In the genomic region with DNA sequence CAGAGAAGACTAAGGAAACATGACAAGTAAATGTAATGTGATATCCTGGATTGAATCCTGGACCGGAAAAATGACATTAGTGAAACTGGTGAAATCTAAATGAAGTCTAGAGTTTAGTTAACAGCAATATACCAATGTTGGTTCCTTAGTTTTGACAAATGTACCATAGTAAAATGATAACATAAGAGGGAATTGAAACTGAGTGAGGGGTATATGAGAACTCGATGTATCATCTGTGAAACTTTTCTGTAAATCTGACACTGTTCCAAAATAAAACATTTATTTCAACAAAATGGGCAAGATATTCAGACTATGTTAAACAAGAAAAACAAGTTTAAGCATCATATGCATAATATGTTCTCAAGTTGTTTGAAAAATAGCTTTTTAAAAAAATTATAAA, we compare ENCODE assay signal across 16 cellular contexts.
DNase-seq lines count a peak whose midpoint lies in the region; ATAC-seq, FAIRE-seq and TF ChIP-seq lines count a peak whose summit lies in the region.
"Had no signal": no experiment of that assay in that cellular context is flagged by ENCODE, and none has a peak within 500 bp of the region (broad histone marks: within the 10 kb centered on the region; RNA-seq: fewer than 3 reads in every experiment).

No MANE protein-coding gene starts in this region.

- POLR2A ChIA-PET in K562 (lab: Yijun Ruan, JAX) = no interaction called here

- peak; percentile 69 for FAIRE-seq in GM18507 (lab: Jason Lieb, UNC)
- peak; percentile 32 for FAIRE-seq in K562 (lab: Jason Lieb, UNC)

- ATAC-seq in K562 (no peak), HG03025 (IDR thresholded peaks at IDR 0.05; ENCODE audit: low FRiP score, unreplicated experiment) (no peak), GM19455 (IDR thresholded peaks at IDR 0.05; ENCODE audit: unreplicated experiment) (no peak)

- CTCF ChIA-PET in K562 (lab: Yijun Ruan, JAX; ENCODE audit: low intra/inter-chr PET ratio) = interaction anchor here (2.1 kb wide), 1 partner anchor 157 kb away, joined by 6 read pairs; no protein-coding TSS in a partner anchor

- H3K36me3 ChIP-seq in Karpas-422 (ENCODE audit: insufficient read depth, low read length) = peaks cover 9% of the 10 kb centered on the region; the same call in 1 of the 2 replicates
- H3K36me3 ChIP-seq in K562 (ENCODE audit: control insufficient read depth, insufficient read depth, low read length) = peaks cover 29% of the 10 kb centered on the region

- no peak overlapping the region for H3K4me3 ChIP-seq in Karpas-422 (ENCODE audit: low read length)
- no peak overlapping the region for H3K4me3 ChIP-seq in K562
- H3K4me3 ChIP-seq: GM23248 had no signal

- no peak for TF ChIP-seq EP300 in K562 (IDR thresholded peaks at IDR 0.05; ENCODE audit: low read length)

- TF ChIP-seq POLR2A in K562 (conservative IDR thresholded peaks at IDR 0.05) = no peak

- H3K79me2 ChIP-seq in Karpas-422 (ENCODE audit: low read length) = peaks cover 93% of the 10 kb centered on the region
- peaks cover 70% of the 10 kb centered on the region for H3K79me2 ChIP-seq in K562 (ENCODE audit: control insufficient read depth, insufficient read depth, low read length)

- in situ Hi-C loops in K562 (cut with MboI) = no loop called here

- BruUV-seq in K562 (replicated peaks; lab: Mats Ljungman, UMichigan) = no TSS peak

- H3K9ac ChIP-seq in Karpas-422 (ENCODE audit: low read length) = no peak overlapping the region
- no peak overlapping the region for H3K9ac ChIP-seq in K562 (ENCODE audit: insufficient read depth in 1 of 2, low read depth in 2 of 2, low read length in 2 of 2)
- H3K9ac ChIP-seq: GM23248 had no signal

- H3K27me3 ChIP-seq in Karpas-422 (ENCODE audit: low read length) (no peaks in the 10 kb centered on the region), K562 (ENCODE audit: control insufficient read depth in 2 of 2, insufficient read depth in 2 of 2, low read length in 2 of 2) (no peaks in the 10 kb centered on the region)

- 98% methylated on average over 2 of the region's 2 CpGs for WGBS in K562 (ENCODE audit: insufficient coverage, low coverage, missing lambda C conversion rate)

- H3K9me2 ChIP-seq in Karpas-422 (replicated peaks; ENCODE audit: insufficient read depth, low read length) = no peaks in the 10 kb centered on the region

- H4K20me1 ChIP-seq in Karpas-422 (ENCODE audit: insufficient read depth, low read depth, low read length) (no peaks in the 10 kb centered on the region), K562 (replicated peaks; ENCODE audit: control insufficient read depth, insufficient read depth, low read length) (peaks cover 7% of the 10 kb centered on the region)

- H3K27ac ChIP-seq in Karpas-422 (ENCODE audit: low read length) (peak overlapping the region; percentile 18; the same call in 1 of the 2 replicates), K562 (ENCODE audit: extremely low read depth, low read depth, low read length) (no peak overlapping the region)
- H3K27ac ChIP-seq: GM23248, HL-60 had no signal

- intact Hi-C loops in K562 (cut with micrococcal nuclease) = no loop called here

- H3K9me1 ChIP-seq in K562 (ENCODE audit: control insufficient read depth, insufficient read depth, low read length) = no peaks in the 10 kb centered on the region

- no peak for TF ChIP-seq RAD21 in K562 (CRISPR knock-in tag; conservative IDR thresholded peaks at IDR 0.05 in 1 of 2, IDR thresholded peaks at IDR 0.05 in 1 of 2)

- no peak overlapping the region for H2AFZ ChIP-seq in Karpas-422 (ENCODE audit: low read length)
- no peak overlapping the region for H2AFZ ChIP-seq in K562 (ENCODE audit: low read depth, low read length)
- H2AFZ ChIP-seq: GM23248 had no signal

- H3K9me3 ChIP-seq in Karpas-422 (ENCODE audit: low read length) (no peaks in the 10 kb centered on the region), K562 (replicated peaks; ENCODE audit: control insufficient read depth, insufficient read depth, low read depth, low read length) (no peaks in the 10 kb centered on the region)

- H3K4me2 ChIP-seq in Karpas-422 (ENCODE audit: low read depth, low read length, poor library complexity, severe bottlenecking) (no peak overlapping the region), K562 (ENCODE audit: insufficient read depth, low read length) (no peak overlapping the region)

- TF ChIP-seq CTCF in K562 (IDR thresholded peaks at IDR 0.05 in 2 of 3, conservative IDR thresholded peaks at IDR 0.05 in 1 of 3; ENCODE audit: insufficient read depth in 2 of 3, low read depth in 1 of 3, low read length in 3 of 3) = no peak

- peaks cover 16% of the 10 kb centered on the region for H3K4me1 ChIP-seq in Karpas-422 (ENCODE audit: low read length)
- H3K4me1 ChIP-seq in K562 (replicated peaks in 1 of 2; ENCODE audit: control insufficient read depth in 2 of 2, insufficient read depth in 2 of 2, low read length in 2 of 2) = peaks cover 0 to 9% of the 10 kb centered on the region in 2 experiments; a peak in 2 of 5 replicates

- DNase-seq in GM18507 (ENCODE audit: extremely low spot score, insufficient read length, low read depth) (no peak), Karpas-422 (no peak), K562 (ENCODE audit: extremely low read depth in 1 of 4, low spot score in 3 of 4) (no peak), anterior cingulate cortex (lab: John Stamatoyannopoulos, UW) (no peak)
- DNase-seq: C1 segment of cervical spinal cord; CD4-positive, CD25-positive, alpha-beta regulatory T cell; CD8-positive, alpha-beta memory T cell; COR-L47; DMS153; DMS79; GDM1; GM23248; HCEC 1CT had no signal

TF ChIP-seq in K562, 482 proteins besides CTCF, POLR2A, EP300 and RAD21 (continues in another document):
- TF ChIP-seq KAT7 (CRISPR knock-in tag; IDR thresholded peaks at IDR 0.05; ENCODE audit: borderline replicate concordance) (no peak), CSDE1 (IDR thresholded peaks at IDR 0.05) (no peak), SMAD4 (CRISPR knock-in tag; conservative IDR thresholded peaks at IDR 0.05) (no peak), MYC (IDR thresholded peaks at IDR 0.05; ENCODE audit: low read depth, low read length) (no peak), MYC (CRISPR knock-in tag; IDR thresholded peaks at IDR 0.05; ENCODE audit: borderline replicate concordance, low read depth) (no peak), NEUROD1 (IDR thresholded peaks at IDR 0.05; ENCODE audit: borderline replicate concordance, low read depth, low read length, partially characterized antibody) (no peak), FOXJ3 (CRISPR knock-in tag; IDR thresholded peaks at IDR 0.05) (no peak), ZC3H11A (IDR thresholded peaks at IDR 0.05; ENCODE audit: low read depth, low read length) (no peak)
- TF ChIP-seq, protein P1, sequence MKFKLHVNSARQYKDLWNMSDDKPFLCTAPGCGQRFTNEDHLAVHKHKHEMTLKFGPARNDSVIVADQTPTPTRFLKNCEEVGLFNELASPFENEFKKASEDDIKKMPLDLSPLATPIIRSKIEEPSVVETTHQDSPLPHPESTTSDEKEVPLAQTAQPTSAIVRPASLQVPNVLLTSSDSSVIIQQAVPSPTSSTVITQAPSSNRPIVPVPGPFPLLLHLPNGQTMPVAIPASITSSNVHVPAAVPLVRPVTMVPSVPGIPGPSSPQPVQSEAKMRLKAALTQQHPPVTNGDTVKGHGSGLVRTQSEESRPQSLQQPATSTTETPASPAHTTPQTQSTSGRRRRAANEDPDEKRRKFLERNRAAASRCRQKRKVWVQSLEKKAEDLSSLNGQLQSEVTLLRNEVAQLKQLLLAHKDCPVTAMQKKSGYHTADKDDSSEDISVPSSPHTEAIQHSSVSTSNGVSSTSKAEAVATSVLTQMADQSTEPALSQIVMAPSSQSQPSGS (CRISPR knock-in tag; IDR thresholded peaks at IDR 0.05) = no peak
- TF ChIP-seq, protein P2, sequence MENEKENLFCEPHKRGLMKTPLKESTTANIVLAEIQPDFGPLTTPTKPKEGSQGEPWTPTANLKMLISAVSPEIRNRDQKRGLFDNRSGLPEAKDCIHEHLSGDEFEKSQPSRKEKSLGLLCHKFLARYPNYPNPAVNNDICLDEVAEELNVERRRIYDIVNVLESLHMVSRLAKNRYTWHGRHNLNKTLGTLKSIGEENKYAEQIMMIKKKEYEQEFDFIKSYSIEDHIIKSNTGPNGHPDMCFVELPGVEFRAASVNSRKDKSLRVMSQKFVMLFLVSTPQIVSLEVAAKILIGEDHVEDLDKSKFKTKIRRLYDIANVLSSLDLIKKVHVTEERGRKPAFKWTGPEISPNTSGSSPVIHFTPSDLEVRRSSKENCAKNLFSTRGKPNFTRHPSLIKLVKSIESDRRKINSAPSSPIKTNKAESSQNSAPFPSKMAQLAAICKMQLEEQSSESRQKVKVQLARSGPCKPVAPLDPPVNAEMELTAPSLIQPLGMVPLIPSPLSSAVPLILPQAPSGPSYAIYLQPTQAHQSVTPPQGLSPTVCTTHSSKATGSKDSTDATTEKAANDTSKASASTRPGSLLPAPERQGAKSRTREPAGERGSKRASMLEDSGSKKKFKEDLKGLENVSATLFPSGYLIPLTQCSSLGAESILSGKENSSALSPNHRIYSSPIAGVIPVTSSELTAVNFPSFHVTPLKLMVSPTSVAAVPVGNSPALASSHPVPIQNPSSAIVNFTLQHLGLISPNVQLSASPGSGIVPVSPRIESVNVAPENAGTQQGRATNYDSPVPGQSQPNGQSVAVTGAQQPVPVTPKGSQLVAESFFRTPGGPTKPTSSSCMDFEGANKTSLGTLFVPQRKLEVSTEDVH (IDR thresholded peaks at IDR 0.05; ENCODE audit: low read depth, partially characterized antibody) = no peak
- TF ChIP-seq, protein P3, sequence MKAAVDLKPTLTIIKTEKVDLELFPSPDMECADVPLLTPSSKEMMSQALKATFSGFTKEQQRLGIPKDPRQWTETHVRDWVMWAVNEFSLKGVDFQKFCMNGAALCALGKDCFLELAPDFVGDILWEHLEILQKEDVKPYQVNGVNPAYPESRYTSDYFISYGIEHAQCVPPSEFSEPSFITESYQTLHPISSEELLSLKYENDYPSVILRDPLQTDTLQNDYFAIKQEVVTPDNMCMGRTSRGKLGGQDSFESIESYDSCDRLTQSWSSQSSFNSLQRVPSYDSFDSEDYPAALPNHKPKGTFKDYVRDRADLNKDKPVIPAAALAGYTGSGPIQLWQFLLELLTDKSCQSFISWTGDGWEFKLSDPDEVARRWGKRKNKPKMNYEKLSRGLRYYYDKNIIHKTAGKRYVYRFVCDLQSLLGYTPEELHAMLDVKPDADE (conservative IDR thresholded peaks at IDR 0.05; ENCODE audit: control insufficient read depth, low read depth, low read length) = no peak
